ENCODE assay signal across 1 cellular context in genomic region chr3:134941820-134942219, GRCh38.
TF ChIP-seq lines count a peak whose summit lies in the region.

No MANE protein-coding gene starts in this region.

TF ChIP-seq in GM23338, 12 proteins besides CTCF, POLR2A, EP300 and RAD21 (continued from another document):
- TF ChIP-seq ZNF462 (CRISPR knock-in tag; IDR thresholded peaks at IDR 0.05) (no peak), STAT1 (IDR thresholded peaks at IDR 0.05; ENCODE audit: unreplicated experiment) (no peak), JUNB (IDR thresholded peaks at IDR 0.05; ENCODE audit: unreplicated experiment) (no peak), ZNF331 (CRISPR knock-in tag; IDR thresholded peaks at IDR 0.05; ENCODE audit: low read depth) (no peak)
